ENCODE assay signal across 1 cellular context in genomic region chr2:176087330-176088047, GRCh38.
TF ChIP-seq lines count a peak whose summit lies in the region.

No MANE protein-coding gene starts in this region.

TF ChIP-seq in HepG2, 621 proteins besides CTCF, POLR2A, EP300 and RAD21:
- no peak for TF ChIP-seq NR2F6 (IDR thresholded peaks at IDR 0.05)
- no peak for TF ChIP-seq NR2F6 (CRISPR knock-in tag; IDR thresholded peaks at IDR 0.05)
- TF ChIP-seq TEAD2 (CRISPR knock-in tag; IDR thresholded peaks at IDR 0.05): 0 out of 2 replicates have a peak, but pooled peaks have one; percentile 10
- TF ChIP-seq ZNF501 (CRISPR knock-in tag; IDR thresholded peaks at IDR 0.05): peak; percentile 79; the same call in 1 of the 2 replicates
- peak; percentile 43; the same call in 1 of the 2 replicates for TF ChIP-seq ZNF224 (CRISPR knock-in tag; IDR thresholded peaks at IDR 0.05)
- no peak for TF ChIP-seq NFE2L2 (IDR thresholded peaks at IDR 0.05; ENCODE audit: low read length)
- 0 out of 2 replicates have a peak, but pooled peaks have one; percentile 5 for TF ChIP-seq HOXA5 (CRISPR knock-in tag; IDR thresholded peaks at IDR 0.05)
